Comparison of ENCODE assay signal across 17 cellular contexts in genomic region chr6:23621026-23621425, GRCh38.
DNase-seq lines count a peak whose midpoint lies in the region; ATAC-seq and TF ChIP-seq lines count a peak whose summit lies in the region.
"Had no signal": no experiment of that assay in that cellular context is flagged by ENCODE, and none has a peak within 500 bp of the region (broad histone marks: within the 10 kb centered on the region; RNA-seq: fewer than 3 reads in every experiment).

No MANE protein-coding gene starts in this region.

- H3K4me1 ChIP-seq in colonic mucosa: no peaks in the 10 kb centered on the region
- no peaks in the 10 kb centered on the region for H3K4me1 ChIP-seq in Karpas-422 (ENCODE audit: low read length)
- H3K4me1 ChIP-seq: adrenal gland, heart left ventricle, psoas muscle, vagina had no signal

- no peaks in the 10 kb centered on the region for H3K9me2 ChIP-seq in Karpas-422 (replicated peaks; ENCODE audit: insufficient read depth, low read length)

- no peaks in the 10 kb centered on the region for H3K4me1 Mint-ChIP-seq in activated CD4-positive, alpha-beta memory T cell treated with anti-CD3 and anti-CD28 coated beads, Interleukin-2, amount 10 ng/mL, durations not matched to agents 7 days and 5 days

- H3K27me3 ChIP-seq in colonic mucosa: no peaks in the 10 kb centered on the region
- no peaks in the 10 kb centered on the region for H3K27me3 ChIP-seq in Karpas-422 (ENCODE audit: low read length)
- H3K27me3 ChIP-seq: adrenal gland, heart left ventricle, vagina had no signal

- TF ChIP-seq CTCF in fibroblast of villous mesenchyme (IDR thresholded peaks at IDR 0.05; ENCODE audit: insufficient read depth, low read depth, low read length): no peak
- no peak for TF ChIP-seq CTCF in omental fat pad (IDR thresholded peaks at IDR 0.05)
- TF ChIP-seq CTCF in colonic mucosa (IDR thresholded peaks at IDR 0.05): no peak

- no peaks in the 10 kb centered on the region for H4K20me1 ChIP-seq in Karpas-422 (ENCODE audit: insufficient read depth, low read depth, low read length)

- ATAC-seq in omental fat pad (ENCODE audit: low FRiP score): peak; percentile 64
- ATAC-seq: heart left ventricle, psoas muscle had no signal

- H3K4me3 ChIP-seq in fibroblast of villous mesenchyme (ENCODE audit: low read depth, low read length) (no peak overlapping the region), colonic mucosa (no peak overlapping the region), Karpas-422 (ENCODE audit: low read length) (no peak overlapping the region)
- H3K4me3 ChIP-seq: adrenal gland, coronary artery, heart left ventricle, psoas muscle, vagina had no signal

- no peak overlapping the region for H3K4me3 Mint-ChIP-seq in activated CD4-positive, alpha-beta memory T cell treated with anti-CD3 and anti-CD28 coated beads, Interleukin-2, amount 10 ng/mL, durations not matched to agents 7 days and 5 days

- intact Hi-C loops in colonic mucosa (cut with DNase I) (no loop called here), posterior vena cava (cut with DNase I) (no loop called here)

- DNase-seq in H4 (ENCODE audit: low spot score): peak; percentile 25
- DNase-seq in SK-MEL-5 (ENCODE audit: low read depth, low spot score): peak; percentile 21
- peak; percentile 26 for DNase-seq in fibroblast of villous mesenchyme (ENCODE audit: low read depth)
- DNase-seq in omental fat pad (ENCODE audit: low spot score): no peak
- DNase-seq in colonic mucosa: no peak
- no peak for DNase-seq in Karpas-422
- DNase-seq in activated CD4-positive, alpha-beta memory T cell treated with anti-CD3 and anti-CD28 coated beads, Interleukin-2, amount 10 ng/mL, durations not matched to agents 7 days and 5 days: no peak
- DNase-seq in posterior vena cava (ENCODE audit: low spot score): no peak
- DNase-seq: adrenal gland, heart left ventricle, kidney glomerular epithelial cell, NCI-H1436 treated with DMSO at 0.1 percent for 48 hours, NCI-H446 treated with DMSO at 0.1 percent for 48 hours, psoas muscle had no signal

- H3K36me3 ChIP-seq in colonic mucosa: no peaks in the 10 kb centered on the region
- H3K36me3 ChIP-seq in Karpas-422 (ENCODE audit: insufficient read depth, low read length): no peaks in the 10 kb centered on the region
- H3K36me3 ChIP-seq: adrenal gland, heart left ventricle, vagina had no signal

- H3K79me2 ChIP-seq in Karpas-422 (ENCODE audit: low read length): no peaks in the 10 kb centered on the region

- in situ Hi-C loops in SK-MEL-5 (cut with HindIII; ENCODE audit: low pct_unique_long_range_greater_than_20kb, low sequenced_read_pairs): no loop called here

- peaks cover 5% of the 10 kb centered on the region for H3K9me3 Mint-ChIP-seq in activated CD4-positive, alpha-beta memory T cell treated with anti-CD3 and anti-CD28 coated beads, Interleukin-2, amount 10 ng/mL, durations not matched to agents 7 days and 5 days

- no peak overlapping the region for H3K27ac Mint-ChIP-seq in activated CD4-positive, alpha-beta memory T cell treated with anti-CD3 and anti-CD28 coated beads, Interleukin-2, amount 10 ng/mL, durations not matched to agents 7 days and 5 days

- H3K27ac ChIP-seq in colonic mucosa: no peak overlapping the region
- no peak overlapping the region for H3K27ac ChIP-seq in Karpas-422 (ENCODE audit: low read length)
- H3K27ac ChIP-seq: adrenal gland, coronary artery, epithelial cell of prostate, heart left ventricle, psoas muscle, vagina had no signal

- no peak overlapping the region for H2AFZ ChIP-seq in Karpas-422 (ENCODE audit: low read length)

- H3K9ac ChIP-seq in colonic mucosa (ENCODE audit: low read depth in 2 of 2, low read length in 2 of 2): no peak overlapping the region
- no peak overlapping the region for H3K9ac ChIP-seq in Karpas-422 (ENCODE audit: low read length)

- CTCF ChIA-PET in activated CD4-positive, alpha-beta memory T cell treated with anti-CD3 and anti-CD28 coated beads, Interleukin-2, amount 10 ng/mL, durations not matched to agents 7 days and 5 days (lab: Charles Lee): no interaction called here

- POLR2A ChIA-PET in activated CD4-positive, alpha-beta memory T cell treated with anti-CD3 and anti-CD28 coated beads, Interleukin-2, amount 10 ng/mL, durations not matched to agents 7 days and 5 days (lab: Charles Lee): no interaction called here

- no peaks in the 10 kb centered on the region for H3K27me3 Mint-ChIP-seq in activated CD4-positive, alpha-beta memory T cell treated with anti-CD3 and anti-CD28 coated beads, Interleukin-2, amount 10 ng/mL, durations not matched to agents 7 days and 5 days

- H3K9me3 ChIP-seq in colonic mucosa (no peaks in the 10 kb centered on the region), Karpas-422 (ENCODE audit: low read length) (0 out of 2 replicates have a peak, but pooled peaks cover 4% of the 10 kb centered on the region)
- H3K9me3 ChIP-seq: adrenal gland, heart left ventricle, psoas muscle, vagina had no signal

- no peak overlapping the region for H3K4me2 ChIP-seq in Karpas-422 (ENCODE audit: low read depth, low read length, poor library complexity, severe bottlenecking)

- H3K36me3 Mint-ChIP-seq in activated CD4-positive, alpha-beta memory T cell treated with anti-CD3 and anti-CD28 coated beads, Interleukin-2, amount 10 ng/mL, durations not matched to agents 7 days and 5 days (ENCODE audit: low read depth): no peaks in the 10 kb centered on the region

Comparison
In these comparisons a context has a peak if more than half of its experiments do, and no peak if none do; other contexts are left out.
1. DNase-seq: peak in H4 (single experiment), SK-MEL-5 (single experiment) and fibroblast of villous mesenchyme (single experiment); none in omental fat pad (single experiment), colonic mucosa (single experiment), Karpas-422 (single experiment), activated CD4-positive, alpha-beta memory T cell treated with anti-CD3 and anti-CD28 coated beads, Interleukin-2, amount 10 ng/mL, durations not matched to agents 7 days and 5 days (single experiment) and posterior vena cava (single experiment).